ENCODE assay signal across 8 cellular contexts in genomic region chr2:120346667-120347358, GRCh38. TPM values are rescaled to one million over a fixed set of nuclear protein-coding genes. Genes with fewer than 3 reads are reported as not detected.
DNase-seq lines count a peak whose midpoint lies in the region; ATAC-seq, FAIRE-seq and TF ChIP-seq lines count a peak whose summit lies in the region.

No MANE protein-coding gene starts in this region.

- in situ Hi-C loops in HepG2 (cut with HindIII; ENCODE audit: extremely low pct_ligation_motif_present, low pct_unique_long_range_greater_than_20kb) = loop anchor here (5.0 to 10.0 kb wide), 2 partner anchors 50 to 168 kb away; no protein-coding TSS in a partner anchor

- H3K27ac ChIP-seq in HepG2 (ENCODE audit: extremely low read length, insufficient read depth, low read length) (no peak overlapping the region), testis (peak overlapping the region; percentile 53 to 72)

- no peak overlapping the region for H2AFZ ChIP-seq in HepG2 (ENCODE audit: low read length)

- H3K27me3 ChIP-seq in bronchial epithelial cell (ENCODE audit: control insufficient read depth, insufficient read depth, low read length) = peaks cover 22% of the 10 kb centered on the region
- H3K27me3 ChIP-seq in HepG2 (ENCODE audit: control insufficient read depth in 1 of 2, insufficient read depth in 2 of 2, low read length in 2 of 2) = peaks cover 19 to 82% of the 10 kb centered on the region in 2 experiments; a peak in 4 of 5 replicates
- H3K27me3 ChIP-seq in testis = no peaks in the 10 kb centered on the region

- no peaks in the 10 kb centered on the region for H3K79me2 ChIP-seq in HepG2 (ENCODE audit: insufficient read depth, low read length)

- H3K9me3 ChIP-seq in HepG2 (ENCODE audit: low read length) (no peaks in the 10 kb centered on the region), testis (no peaks in the 10 kb centered on the region)

- TF ChIP-seq EP300 in HepG2 (IDR thresholded peaks at IDR 0.05; ENCODE audit: low read depth in 2 of 2, low read length in 2 of 2) = no peak
- TF ChIP-seq EP300 in HepG2 (CRISPR knock-in tag; IDR thresholded peaks at IDR 0.05; ENCODE audit: borderline replicate concordance) = no peak

- H3K4me3 ChIP-seq in bronchial epithelial cell (ENCODE audit: low read depth, low read length) = peak overlapping the region; percentile 17
- H3K4me3 ChIP-seq in HepG2 (replicated peaks in 1 of 3; ENCODE audit: insufficient read depth in 1 of 3, low read depth in 2 of 3, low read length in 3 of 3) = peak overlapping the region in 2 of 3 experiments; percentile 29 to 38; a peak in 3 of 6 replicates
- H3K4me3 ChIP-seq in testis = peak overlapping the region; percentile 51 to 67

- intact Hi-C loops in HepG2 (cut with micrococcal nuclease; ENCODE audit: unreplicated experiment) = no loop called here
- intact Hi-C loops in testis (cut with DNase I; ENCODE audit: low total_unique reads) = loop anchor here (5.0 kb wide), 1 partner anchor 335 kb away; no protein-coding TSS in a partner anchor

- peak overlapping the region; percentile 14; the same call in 1 of the 2 replicates for H3K4me2 ChIP-seq in HepG2 (ENCODE audit: low read depth, low read length)

- TF ChIP-seq POLR2A in HepG2 (IDR thresholded peaks at IDR 0.05; ENCODE audit: insufficient read depth in 1 of 2, low read depth in 2 of 2, low read length in 2 of 2) (no peak), testis (IDR thresholded peaks at IDR 0.05) (no peak)

- POLR2A ChIA-PET in HepG2 (lab: Yijun Ruan, JAX) = interaction anchor here (0.7 to 1.8 kb wide), 2 partner anchors 119 to 207 kb away, joined by 4 to 9 read pairs; no protein-coding TSS in a partner anchor
- POLR2A ChIA-PET in GM10248 (lab: Yijun Ruan, JAX) = no interaction called here

- CTCF ChIA-PET in HepG2 (lab: Yijun Ruan, JAX; ENCODE audit: low intra/inter-chr PET ratio, low total read pairs) (no interaction called here), GM10248 (lab: Yijun Ruan, JAX) (interaction anchor here (2.7 kb wide), 1 partner anchor 34 kb away, joined by 7 read pairs; no protein-coding TSS in a partner anchor)

- TF ChIP-seq CTCF in bronchial epithelial cell (IDR thresholded peaks at IDR 0.05; ENCODE audit: insufficient read depth, low read length, severe bottlenecking) = no peak
- no peak for TF ChIP-seq CTCF in HepG2 (CRISPR knock-in tag; IDR thresholded peaks at IDR 0.05)
- TF ChIP-seq CTCF in testis (IDR thresholded peaks at IDR 0.05) = no peak
- no peak for TF ChIP-seq CTCF in GM10248 (IDR thresholded peaks at IDR 0.05; ENCODE audit: control extremely low read depth, extremely low read depth, low read depth, missing control alignments)

- no TSS peak for BruUV-seq in HepG2 (replicated peaks; lab: Mats Ljungman, UMichigan)

- 26% methylated on average over 44 of the region's 54 CpGs for WGBS in HepG2 (ENCODE audit: low lambda C conversion rate)
- 1% methylated on average over 21 to 51 of the region's 54 CpGs for WGBS in testis, 2 donors

- H3K4me1 ChIP-seq in HepG2 (ENCODE audit: insufficient read depth, low read length) (peaks cover 37% of the 10 kb centered on the region), testis (peaks cover 13% of the 10 kb centered on the region)

- FAIRE-seq in bronchial epithelial cell (lab: Jason Lieb, UNC) = no peak
- no peak for FAIRE-seq in HepG2 (lab: Jason Lieb, UNC)

- H3K36me3 ChIP-seq in bronchial epithelial cell (ENCODE audit: control insufficient read depth, insufficient read depth, low read length) = no peaks in the 10 kb centered on the region
- no peaks in the 10 kb centered on the region for H3K36me3 ChIP-seq in HepG2 (replicated peaks in 1 of 2; ENCODE audit: control insufficient read depth in 1 of 2, insufficient read depth in 2 of 2, low read length in 2 of 2)
- no peaks in the 10 kb centered on the region for H3K36me3 ChIP-seq in testis (ENCODE audit: low read depth, missing control alignments)

- no peak overlapping the region for H3K9ac ChIP-seq in HepG2 (ENCODE audit: insufficient read depth, low read depth, low read length)

- peak; percentile 31 for DNase-seq in DMS79 (lab: John Stamatoyannopoulos, UW)
- peak; percentile 18 for DNase-seq in NCI-H510A (lab: John Stamatoyannopoulos, UW)
- peak; percentile 10 for DNase-seq in bronchial epithelial cell (ENCODE audit: low read depth)
- no peak for DNase-seq in HepG2 (ENCODE audit: low spot score)
- peak; percentile 37 for DNase-seq in testis
- DNase-seq in Kasumi-1 (lab: John Stamatoyannopoulos, UW) = no peak
- DNase-seq in GM10248 (ENCODE audit: extremely low spot score) = no peak
- no peak for DNase-seq in hippocampal formation (lab: John Stamatoyannopoulos, UW)

- peaks cover 8% of the 10 kb centered on the region; the same call in 1 of the 2 replicates for H4K20me1 ChIP-seq in HepG2 (ENCODE audit: insufficient read depth, low read length)

- no peak for TF ChIP-seq RAD21 in HepG2 (CRISPR knock-in tag; IDR thresholded peaks at IDR 0.05)

- ATAC-seq in HepG2 = no peak

TF ChIP-seq in HepG2, 621 proteins besides CTCF, POLR2A, EP300 and RAD21 (continues in another document):
- TF ChIP-seq ZMAT3 (CRISPR knock-in tag; conservative IDR thresholded peaks at IDR 0.05) (no peak), XRCC5 (optimal IDR thresholded peaks at IDR 0.05; ENCODE audit: low read length) (peak; percentile 31), CCDC6 (CRISPR knock-in tag; IDR thresholded peaks at IDR 0.05) (0 out of 2 replicates have a peak, but pooled peaks have one; percentile 20), CEBPG (CRISPR knock-in tag; IDR thresholded peaks at IDR 0.05) (0 out of 2 replicates have a peak, but pooled peaks have one; percentile 23), DNMT1 (CRISPR knock-in tag; IDR thresholded peaks at IDR 0.05) (0 out of 2 replicates have a peak, but pooled peaks have one; percentile 12)
- TF ChIP-seq, protein P1, sequence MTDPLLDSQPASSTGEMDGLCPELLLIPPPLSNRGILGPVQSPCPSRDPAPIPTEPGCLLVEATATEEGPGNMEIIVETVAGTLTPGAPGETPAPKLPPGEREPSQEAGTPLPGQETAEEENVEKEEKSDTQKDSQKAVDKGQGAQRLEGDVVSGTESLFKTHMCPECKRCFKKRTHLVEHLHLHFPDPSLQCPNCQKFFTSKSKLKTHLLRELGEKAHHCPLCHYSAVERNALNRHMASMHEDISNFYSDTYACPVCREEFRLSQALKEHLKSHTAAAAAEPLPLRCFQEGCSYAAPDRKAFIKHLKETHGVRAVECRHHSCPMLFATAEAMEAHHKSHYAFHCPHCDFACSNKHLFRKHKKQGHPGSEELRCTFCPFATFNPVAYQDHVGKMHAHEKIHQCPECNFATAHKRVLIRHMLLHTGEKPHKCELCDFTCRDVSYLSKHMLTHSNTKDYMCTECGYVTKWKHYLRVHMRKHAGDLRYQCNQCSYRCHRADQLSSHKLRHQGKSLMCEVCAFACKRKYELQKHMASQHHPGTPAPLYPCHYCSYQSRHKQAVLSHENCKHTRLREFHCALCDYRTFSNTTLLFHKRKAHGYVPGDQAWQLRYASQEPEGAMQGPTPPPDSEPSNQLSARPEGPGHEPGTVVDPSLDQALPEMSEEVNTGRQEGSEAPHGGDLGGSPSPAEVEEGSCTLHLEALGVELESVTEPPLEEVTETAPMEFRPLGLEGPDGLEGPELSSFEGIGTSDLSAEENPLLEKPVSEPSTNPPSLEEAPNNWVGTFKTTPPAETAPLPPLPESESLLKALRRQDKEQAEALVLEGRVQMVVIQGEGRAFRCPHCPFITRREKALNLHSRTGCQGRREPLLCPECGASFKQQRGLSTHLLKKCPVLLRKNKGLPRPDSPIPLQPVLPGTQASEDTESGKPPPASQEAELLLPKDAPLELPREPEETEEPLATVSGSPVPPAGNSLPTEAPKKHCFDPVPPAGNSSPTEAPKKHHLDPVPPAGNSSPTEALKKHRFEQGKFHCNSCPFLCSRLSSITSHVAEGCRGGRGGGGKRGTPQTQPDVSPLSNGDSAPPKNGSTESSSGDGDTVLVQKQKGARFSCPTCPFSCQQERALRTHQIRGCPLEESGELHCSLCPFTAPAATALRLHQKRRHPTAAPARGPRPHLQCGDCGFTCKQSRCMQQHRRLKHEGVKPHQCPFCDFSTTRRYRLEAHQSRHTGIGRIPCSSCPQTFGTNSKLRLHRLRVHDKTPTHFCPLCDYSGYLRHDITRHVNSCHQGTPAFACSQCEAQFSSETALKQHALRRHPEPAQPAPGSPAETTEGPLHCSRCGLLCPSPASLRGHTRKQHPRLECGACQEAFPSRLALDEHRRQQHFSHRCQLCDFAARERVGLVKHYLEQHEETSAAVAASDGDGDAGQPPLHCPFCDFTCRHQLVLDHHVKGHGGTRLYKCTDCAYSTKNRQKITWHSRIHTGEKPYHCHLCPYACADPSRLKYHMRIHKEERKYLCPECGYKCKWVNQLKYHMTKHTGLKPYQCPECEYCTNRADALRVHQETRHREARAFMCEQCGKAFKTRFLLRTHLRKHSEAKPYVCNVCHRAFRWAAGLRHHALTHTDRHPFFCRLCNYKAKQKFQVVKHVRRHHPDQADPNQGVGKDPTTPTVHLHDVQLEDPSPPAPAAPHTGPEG (CRISPR knock-in tag; IDR thresholded peaks at IDR 0.05) = no peak

RNA-seq across cellular contexts. Expression of gene INHBB, which starts 0.9 kb away (rescaled TPM):
- total RNA-seq in bronchial epithelial cell = 0.53 and 2.3 TPM in 2 replicates
- total RNA-seq in HepG2 (2016; rRNA removed; fragmentation: Illumina TruSeq; extraction: Trizol) = 0.17 and 0.20 TPM in 2 replicates
- total RNA-seq in HepG2 (2016; cell fraction: cytosol; rRNA removed; fragmentation: Illumina TruSeq; extraction: Trizol; ENCODE audit: low read depth) = not detected in 2 replicates
- total RNA-seq in HepG2 (2016; cell fraction: insoluble cytoplasmic fraction; rRNA removed; fragmentation: Illumina TruSeq; extraction: Trizol) = 0.09 and 0.19 TPM in 2 replicates
- 0.09 and 0.10 TPM in 2 replicates for total RNA-seq in HepG2 (2016; cell fraction: membrane; rRNA removed; fragmentation: Illumina TruSeq; extraction: Trizol)
- total RNA-seq in HepG2 (2016; cell fraction: nucleus; rRNA removed; fragmentation: Illumina TruSeq; extraction: Trizol) = 0.40 and 0.47 TPM in 2 replicates
- 1.7 and 2.4 TPM in 2 replicates for polyA plus RNA-seq in HepG2 (2011; rRNA removed)
- polyA plus RNA-seq in HepG2 (2011; cell fraction: cytosol; rRNA removed) = 2.2 and 2.3 TPM in 2 replicates
- polyA plus RNA-seq in HepG2 (2011; cell fraction: nucleus; rRNA removed) = 2.0 and 2.4 TPM in 2 replicates
- polyA plus RNA-seq in HepG2 (2012) = 0.34 and 0.88 TPM in 2 replicates
- 0.05 TPM in 1 of 2 replicates, not detected in the other for polyA plus RNA-seq in HepG2 (2016; cell fraction: cytosol; fragmentation: Illumina TruSeq; extraction: Trizol; ENCODE audit: low read depth)
- polyA plus RNA-seq in HepG2 (2016; cell fraction: insoluble cytoplasmic fraction; fragmentation: Illumina TruSeq; extraction: Trizol; ENCODE audit: low read depth) = 0.10 and 0.17 TPM in 2 replicates
- 0.06 TPM in 2 replicates for polyA plus RNA-seq in HepG2 (2016; cell fraction: membrane; fragmentation: Illumina TruSeq; extraction: Trizol; ENCODE audit: low read depth)
- 0.37 and 0.68 TPM in 2 replicates for polyA plus RNA-seq in HepG2 (2016; cell fraction: nucleus; fragmentation: Illumina TruSeq; extraction: Trizol; ENCODE audit: insufficient read depth, low read depth)
- 4.0 TPM in 1 of 2 replicates, not detected in the other for polyA minus RNA-seq in HepG2 (2011; rRNA and poly(A)+ RNA removed; ENCODE audit: low replicate concordance)
- polyA minus RNA-seq in HepG2 (2011; cell fraction: cytosol; rRNA and poly(A)+ RNA removed) = 2.7 TPM in 2 replicates
- polyA minus RNA-seq in HepG2 (2011; cell fraction: nucleus; rRNA and poly(A)+ RNA removed) = 0.90 and 1.1 TPM in 2 replicates
- 100 to 1,000 TPM in 1 of 2 donors, 10 to 100 TPM in 1; 55.4 to 123 TPM for total RNA-seq in testis
- 46.1 TPM for polyA plus RNA-seq in testis (ENCODE audit: insufficient read depth, low read depth, low replicate concordance)

Comparison
In these comparisons a context has a peak if more than half of its experiments do, and no peak if none do; other contexts are left out.
1. DNase-seq: peak in DMS79 (single experiment), NCI-H510A (single experiment), bronchial epithelial cell (single experiment) and testis (single experiment); none in HepG2 (single experiment), Kasumi-1 (0 of 2), GM10248 (single experiment) and hippocampal formation (0 of 2).
2. RNA of gene INHBB, which starts 0.9 kb away (total RNA-seq): 55.4 to 123 TPM in testis; 0.53 to 2.3 TPM in bronchial epithelial cell and 0.09 to 0.47 TPM in HepG2; every median in the first group is over 10 times any median in the second.
3. Peak in every context shown above with its lines, with median percentiles within 50 percentile points of each other: H3K4me3 ChIP-seq.